ENCODE assay signal across 19 cellular contexts in the genomic region with DNA sequence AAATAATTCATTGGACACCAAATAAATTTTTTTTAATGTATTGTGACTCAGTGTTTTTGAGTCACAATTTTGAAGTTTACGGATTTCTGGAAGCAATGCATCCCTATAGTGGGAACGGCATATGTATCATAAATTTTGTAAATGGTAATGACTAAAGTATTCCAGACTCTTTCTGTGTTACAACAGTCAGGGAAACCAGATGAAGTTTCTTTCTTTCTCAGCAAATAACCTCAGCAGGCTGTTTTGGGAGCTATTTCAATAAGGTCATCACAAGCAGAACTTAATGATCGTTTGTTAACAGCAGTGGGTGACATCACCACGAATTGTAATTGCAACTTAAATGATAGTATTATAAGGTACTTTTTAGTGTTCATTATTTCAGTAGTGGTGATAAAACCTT. TPM values are rescaled to one million over a fixed set of nuclear protein-coding genes. Genes with fewer than 3 reads are reported as not detected.
DNase-seq lines count a peak whose midpoint lies in the region; ATAC-seq and TF ChIP-seq lines count a peak whose summit lies in the region.
"Had no signal": no experiment of that assay in that cellular context is flagged by ENCODE, and none has a peak within 500 bp of the region (broad histone marks: within the 10 kb centered on the region; RNA-seq: fewer than 3 reads in every experiment).

No MANE protein-coding gene starts in this region.

- no peaks in the 10 kb centered on the region for H3K9me2 ChIP-seq in OCI-LY1 (ENCODE audit: low read depth, low read length)

- ATAC-seq in GM18858 (IDR thresholded peaks at IDR 0.05; ENCODE audit: unreplicated experiment): no peak
- ATAC-seq: body of pancreas had no signal

- H3K4me2 ChIP-seq in OCI-LY1 (ENCODE audit: low read length): peak overlapping the region; percentile 52

- no peak for TF ChIP-seq CTCF in AG10803 (conservative IDR thresholded peaks at IDR 0.05; ENCODE audit: low read length)
- TF ChIP-seq CTCF in OCI-LY1 (IDR thresholded peaks at IDR 0.05; ENCODE audit: low read length): no peak
- no peak for TF ChIP-seq CTCF in lower leg skin (IDR thresholded peaks at IDR 0.05)

- H3K4me3 ChIP-seq in AG10803 (ENCODE audit: low read length) (no peak overlapping the region; the same call in 1 of the 2 replicates), OCI-LY1 (ENCODE audit: low read depth, low read length, poor library complexity, severe bottlenecking) (no peak overlapping the region), lower leg skin (ENCODE audit: low read depth, poor library complexity, severe bottlenecking) (no peak overlapping the region)
- H3K4me3 ChIP-seq: body of pancreas had no signal

- peaks cover 86% of the 10 kb centered on the region for H3K4me1 ChIP-seq in OCI-LY1 (ENCODE audit: insufficient read depth, low read length, severe bottlenecking)

- H3K27me3 ChIP-seq in OCI-LY1 (ENCODE audit: insufficient read depth, low read length): no peaks in the 10 kb centered on the region
- H3K27me3 ChIP-seq: body of pancreas had no signal

- H3K27ac ChIP-seq in OCI-LY1 (ENCODE audit: low read depth, low read length, poor library complexity, severe bottlenecking): peak overlapping the region; percentile 90
- H3K27ac ChIP-seq: body of pancreas, HL-60 had no signal

- WGBS in lower leg skin, 2 donors: 71 to 80% methylated on average over 4 of the region's 4 CpGs

- H3K79me2 ChIP-seq in OCI-LY1 (ENCODE audit: insufficient read depth, low read length): peaks cover 94% of the 10 kb centered on the region

- H3K9ac ChIP-seq in OCI-LY1 (ENCODE audit: low read length): peak overlapping the region; percentile 39; the same call in 1 of the 2 replicates

- no peaks in the 10 kb centered on the region for H3F3A ChIP-seq in OCI-LY1 (ENCODE audit: insufficient read depth, low read length)

- intact Hi-C loops in lower leg skin (cut with DNase I; ENCODE audit: low total_unique reads): no loop called here

- TF ChIP-seq POLR2A in lower leg skin (IDR thresholded peaks at IDR 0.05): no peak

- no peak overlapping the region for H2AFZ ChIP-seq in OCI-LY1 (ENCODE audit: low read length)

- H4K20me1 ChIP-seq in OCI-LY1 (ENCODE audit: insufficient read depth, low read length): no peaks in the 10 kb centered on the region

- no peaks in the 10 kb centered on the region for H3K9me3 ChIP-seq in OCI-LY1 (ENCODE audit: low read length)
- H3K9me3 ChIP-seq: body of pancreas had no signal

- peaks cover 3% of the 10 kb centered on the region; the same call in 1 of the 2 replicates for H3K36me3 ChIP-seq in OCI-LY1 (ENCODE audit: insufficient read depth, low read length)

- DNase-seq in AG10803 (ENCODE audit: low read depth) (peak; percentile 84), EL (peak; percentile 75), fibroblast of peridontal ligament (ENCODE audit: extremely low read depth) (peak; percentile 14), lower leg skin (ENCODE audit: low spot score in 2 of 2) (no peak), pons (ENCODE audit: low spot score) (no peak), NCI-H524 (lab: John Stamatoyannopoulos, UW) (no peak)
- DNase-seq: activated gamma-delta T cell; body of pancreas; CD4-positive, alpha-beta memory T cell; dermis blood vessel endothelial cell; erythroblast; kidney; NCI-H1417 treated with DMSO at 0.1 percent for 48 hours; NCI-H2227 treated with DMSO at 0.1 percent for 48 hours; SHP77 treated with DMSO at 0.1 percent for 48 hours; stimulated activated CD4-positive, alpha-beta T cell treated with anti-CD3 and anti-CD28 coated beads, Interleukin-4, amount 100 ng/mL, for 1 hour had no signal

RNA-seq across cellular contexts. Expression of gene HIVEP1, which starts 52.0 kb away (rescaled TPM):
- total RNA-seq in lower leg skin: 10 to 100 TPM; 23.2 to 41.5 (median 32.6) TPM

Comparison
In these comparisons a context has a peak if more than half of its experiments do, and no peak if none do; other contexts are left out.
1. DNase-seq: peak in AG10803 (single experiment), EL (single experiment) and fibroblast of peridontal ligament (single experiment); none in lower leg skin (0 of 2), pons (single experiment) and NCI-H524 (0 of 2).